Comparison of ENCODE assay signal across 31 cellular contexts in the genomic region with DNA sequence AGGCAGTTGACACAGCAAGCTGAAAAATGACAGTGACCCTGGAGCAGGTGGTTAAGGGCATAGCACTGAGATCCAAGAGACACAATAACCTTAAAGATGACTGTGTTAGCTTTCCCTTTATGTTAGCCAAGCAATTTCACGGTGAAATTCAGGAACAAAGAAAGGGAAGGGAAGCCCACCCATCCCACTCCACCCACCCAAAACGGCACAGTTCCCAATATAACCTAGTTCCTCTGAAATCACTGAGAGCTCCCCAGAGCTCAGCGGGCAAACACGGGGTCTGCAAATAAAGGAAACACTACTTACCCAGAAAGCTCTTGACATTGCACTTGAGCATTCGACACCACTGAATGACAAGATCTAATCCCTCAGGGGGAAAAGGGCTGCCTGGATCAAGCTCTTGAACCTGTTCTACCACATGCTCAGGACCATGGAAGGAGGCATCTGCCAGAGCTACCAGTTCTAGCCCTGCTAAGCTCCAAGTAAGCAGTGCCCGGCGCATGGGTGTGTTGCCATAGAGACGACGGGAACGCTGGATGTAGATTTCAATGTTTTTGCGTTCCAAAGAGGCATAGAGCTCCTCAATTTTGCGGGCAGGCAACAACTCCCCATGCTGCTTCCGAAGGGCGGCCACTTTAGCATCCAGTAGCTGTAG. TPM values are rescaled to one million over a fixed set of nuclear protein-coding genes. Genes with fewer than 3 reads are reported as not detected.
DNase-seq lines count a peak whose midpoint lies in the region; FAIRE-seq and TF ChIP-seq lines count a peak whose summit lies in the region.
"Had no signal": no experiment of that assay in that cellular context is flagged by ENCODE, and none has a peak within 500 bp of the region (broad histone marks: within the 10 kb centered on the region; RNA-seq: fewer than 3 reads in every experiment).

No MANE protein-coding gene starts in this region.

- no peaks in the 10 kb centered on the region for H3K9me2 ChIP-seq in Loucy (replicated peaks; ENCODE audit: low read depth, low read length)

- H3K9me3 ChIP-seq in Loucy (ENCODE audit: insufficient read depth, low read depth, low read length): no peaks in the 10 kb centered on the region
- H3K9me3 ChIP-seq: esophagus squamous epithelium, HAP-1, ovary, tibial nerve had no signal

- peaks cover 89% of the 10 kb centered on the region; the same call in 1 of the 2 replicates for H3K36me3 ChIP-seq in Loucy (ENCODE audit: insufficient read depth, low read length)
- H3K36me3 ChIP-seq: ovary had no signal

- H3K9ac ChIP-seq in Loucy (ENCODE audit: low read depth, low read length, poor library complexity, severe bottlenecking): no peak overlapping the region
- H3K9ac ChIP-seq: KMS-11 had no signal

- no peaks in the 10 kb centered on the region for H3F3A ChIP-seq in Loucy (ENCODE audit: low read depth)

- no peak for TF ChIP-seq CTCF in Loucy (conservative IDR thresholded peaks at IDR 0.05; ENCODE audit: low read length)
- no peak for TF ChIP-seq CTCF in endothelial cell (IDR thresholded peaks at IDR 0.05; ENCODE audit: unreplicated experiment)

- no peak for FAIRE-seq in GM12892 (lab: Jason Lieb, UNC)
- FAIRE-seq: GM19239 had no signal

- H3K9me3 Mint-ChIP-seq in endothelial cell (ENCODE audit: unreplicated experiment): no peaks in the 10 kb centered on the region
- H3K9me3 Mint-ChIP-seq: activated CD4-positive, alpha-beta memory T cell treated with anti-CD3 and anti-CD28 coated beads for 36 hours; activated T-helper 1 cell treated with anti-CD3 and anti-CD28 coated beads, Interleukin-12 subunit alpha, Interleukin-12 subunit beta, Interleukin-2, Interleukin-4 antibody, amounts not matched to agents 30 ng/mL and 10 ng/mL and 1 ng/mL, durations not matched to agents 14 hours and 24 hours and 36 hours; CD8-positive, alpha-beta memory T cell had no signal

- peaks cover 11% of the 10 kb centered on the region for H3K4me1 ChIP-seq in Loucy (ENCODE audit: insufficient read depth, low read length, poor library complexity, severe bottlenecking)
- H3K4me1 ChIP-seq: HAP-1, tibial nerve had no signal

- no peaks in the 10 kb centered on the region for H3K27me3 Mint-ChIP-seq in endothelial cell (ENCODE audit: unreplicated experiment)
- H3K27me3 Mint-ChIP-seq: activated CD4-positive, alpha-beta memory T cell treated with anti-CD3 and anti-CD28 coated beads for 36 hours; activated naive CD8-positive, alpha-beta T cell; CD8-positive, alpha-beta memory T cell had no signal

- no peaks in the 10 kb centered on the region for H3K27me3 ChIP-seq in Loucy (ENCODE audit: insufficient read depth, low read length, poor library complexity, severe bottlenecking)
- H3K27me3 ChIP-seq: cardiac muscle cell, esophagus squamous epithelium, ovary, tibial nerve had no signal

- no peak overlapping the region for H3K4me3 Mint-ChIP-seq in endothelial cell (ENCODE audit: unreplicated experiment)
- H3K4me3 Mint-ChIP-seq: activated CD4-positive, alpha-beta memory T cell treated with anti-CD3 and anti-CD28 coated beads for 36 hours; activated T-helper 1 cell treated with anti-CD3 and anti-CD28 coated beads, Interleukin-12 subunit alpha, Interleukin-12 subunit beta, Interleukin-2, Interleukin-4 antibody, amounts not matched to agents 30 ng/mL and 10 ng/mL and 1 ng/mL, durations not matched to agents 14 hours and 24 hours and 36 hours; CD8-positive, alpha-beta memory T cell had no signal

- H3K36me3 Mint-ChIP-seq in endothelial cell (ENCODE audit: low read depth, unreplicated experiment): peaks cover 77% of the 10 kb centered on the region

- TF ChIP-seq POLR2A in GM12892 (IDR thresholded peaks at IDR 0.05; ENCODE audit: low read depth, low read length): no peak

- H2AFZ ChIP-seq in Loucy (ENCODE audit: low read length): no peak overlapping the region

- DNase-seq in NCI-H2029 (lab: John Stamatoyannopoulos, UW) (peak; percentile 33), NCI-H2029 treated with DMSO at 0.1 percent for 48 hours (lab: John Stamatoyannopoulos, UW) (no peak), NCI-H510A treated with DMSO at 0.1 percent for 48 hours (lab: John Stamatoyannopoulos, UW) (peak; percentile 52), endothelial cell (ENCODE audit: low spot score) (no peak), NCI-H1105 (lab: John Stamatoyannopoulos, UW) (no peak), GM12892 (ENCODE audit: insufficient read length) (no peak), KG1 (lab: John Stamatoyannopoulos, UW) (no peak)
- DNase-seq: activated CD4-positive, alpha-beta memory T cell treated with anti-CD3 and anti-CD28 coated beads for 36 hours; activated CD4-positive, CD25-positive, alpha-beta regulatory T cell treated with anti-CD3 and anti-CD28 coated beads, Interleukin-2, amount 50 U/mL, for 72 hours; activated CD8-positive, alpha-beta memory T cell treated with anti-CD3 and anti-CD28 coated beads, Interleukin-2, amount 50 U/mL, for 4 hours; aorta; CD8-positive, alpha-beta memory T cell; DMS153; esophagus squamous epithelium; foreskin melanocyte; GDM1; NCI-H1694 treated with DMSO at 0.1 percent for 48 hours; NCI-H526; ovary; retina; stimulated activated CD4-positive, alpha-beta T cell treated with anti-CD3 and anti-CD28 coated beads, Interleukin-2, amount 100 ng/mL, for 24 hours had no signal

- H3K4me1 Mint-ChIP-seq in endothelial cell (ENCODE audit: unreplicated experiment): peaks cover 10% of the 10 kb centered on the region

- peak overlapping the region; percentile 40 for H3K4me2 ChIP-seq in Loucy (ENCODE audit: low read depth, low read length, poor library complexity, severe bottlenecking)
- H3K4me2 ChIP-seq: KMS-11, smooth muscle cell had no signal

- H3K4me3 ChIP-seq in Loucy (ENCODE audit: low read length, poor library complexity, severe bottlenecking): no peak overlapping the region
- H3K4me3 ChIP-seq: cardiac muscle cell, coronary artery, esophagus squamous epithelium, HAP-1, ovary, smooth muscle cell, tibial nerve had no signal

- H3K79me2 ChIP-seq in Loucy (ENCODE audit: insufficient read depth, low read length): peaks cover 31% of the 10 kb centered on the region; the same call in 1 of the 2 replicates

- peaks cover 15% of the 10 kb centered on the region for H4K20me1 ChIP-seq in Loucy (ENCODE audit: insufficient read depth, low read length, poor library complexity, severe bottlenecking)

- peak overlapping the region; percentile 24 for H3K27ac Mint-ChIP-seq in endothelial cell (ENCODE audit: unreplicated experiment)
- H3K27ac Mint-ChIP-seq: activated CD4-positive, alpha-beta memory T cell treated with anti-CD3 and anti-CD28 coated beads for 36 hours; activated naive CD8-positive, alpha-beta T cell; activated T-helper 1 cell treated with anti-CD3 and anti-CD28 coated beads, Interleukin-12 subunit alpha, Interleukin-12 subunit beta, Interleukin-2, Interleukin-4 antibody, amounts not matched to agents 30 ng/mL and 10 ng/mL and 1 ng/mL, durations not matched to agents 14 hours and 24 hours and 36 hours had no signal

RNA-seq across cellular contexts. Expression of a gene that starts 10.6 kb away (rescaled TPM):
- total RNA-seq in endothelial cell (ENCODE audit: unreplicated experiment): 203 TPM
- 49.1 TPM for polyA plus RNA-seq in GM12892 (2012; ENCODE audit: missing spikeins)

RNA-seq across cellular contexts. Expression of a gene that starts 20.4 kb away (rescaled TPM):
- 25.1 TPM for total RNA-seq in endothelial cell (ENCODE audit: unreplicated experiment)
- 15.9 TPM for polyA plus RNA-seq in GM12892 (2012; ENCODE audit: missing spikeins)

RNA-seq across cellular contexts. Expression of a gene that starts 27.4 kb away (rescaled TPM):
- total RNA-seq in endothelial cell (ENCODE audit: unreplicated experiment): 52.8 TPM
- 34.9 TPM for polyA plus RNA-seq in GM12892 (2012; ENCODE audit: missing spikeins)

RNA-seq across cellular contexts. Expression of a gene that starts 27.7 kb away (rescaled TPM):
- 87.4 TPM for total RNA-seq in endothelial cell (ENCODE audit: unreplicated experiment)
- 30.1 TPM for polyA plus RNA-seq in GM12892 (2012; ENCODE audit: missing spikeins)

RNA-seq across cellular contexts. Expression of a gene that starts 35.5 kb away (rescaled TPM):
- total RNA-seq in endothelial cell (ENCODE audit: unreplicated experiment): 28.5 TPM
- polyA plus RNA-seq in GM12892 (2012; ENCODE audit: missing spikeins): 54.7 TPM

Comparison
In these comparisons a context has a peak if more than half of its experiments do, and no peak if none do; other contexts are left out.
1. DNase-seq: peak in NCI-H2029 (single experiment) and NCI-H510A treated with DMSO at 0.1 percent for 48 hours (single experiment); none in NCI-H2029 treated with DMSO at 0.1 percent for 48 hours (single experiment), endothelial cell (single experiment), NCI-H1105 (single experiment), GM12892 (single experiment) and KG1 (single experiment).